20 cellular contexts compared by ENCODE assay signal in genomic region chr2:215808194-215808593, GRCh38.
"Had no signal": no experiment of that assay in that cellular context is flagged by ENCODE, and none has a peak within 500 bp of the region (broad histone marks: within the 10 kb centered on the region; RNA-seq: fewer than 3 reads in every experiment).

No MANE protein-coding gene starts in this region.

- H3K4me1 ChIP-seq: adrenal gland, SJCRH30 had no signal

- H3K27ac ChIP-seq: adrenal gland, RWPE1, SJCRH30 had no signal

- H3K4me3 ChIP-seq: adrenal gland, SJCRH30 had no signal

- H3K9me3 ChIP-seq: adrenal gland, SJCRH30 had no signal

- H3K36me3 ChIP-seq: adrenal gland, SJCRH30 had no signal

- ATAC-seq: activated CD4-positive, CD25-positive, alpha-beta regulatory T cell treated with anti-CD3 and anti-CD28 coated beads, Interleukin-2, amount 50 U/mL, for 24 hours; activated CD8-positive, alpha-beta T cell treated with anti-CD3 and anti-CD28 coated beads for 36 hours; activated T-cell treated with anti-CD3 and anti-CD28 coated beads, Interleukin-2, amount 50 U/mL, for 72 hours had no signal

- H3K27me3 ChIP-seq: adrenal gland, SJCRH30 had no signal

- DNase-seq: activated CD4-positive, alpha-beta T cell treated with anti-CD3 and anti-CD28 coated beads for 4 hours; activated CD8-positive, alpha-beta memory T cell treated with anti-CD3 and anti-CD28 coated beads, Interleukin-2, amount 50 U/mL, for 4 hours; activated CD8-positive, alpha-beta T cell treated with anti-CD3 and anti-CD28 coated beads for 36 hours; activated gamma-delta T cell treated with Interleukin-2 at 50 U/mL for 16 hours; activated naive CD4-positive, alpha-beta T cell treated with anti-CD3 and anti-CD28 coated beads, Interleukin-2, amount 10 ng/mL, durations not matched to agents 7 days and 5 days; activated naive CD8-positive, alpha-beta T cell treated with anti-CD3 and anti-CD28 coated beads for 36 hours; activated T-cell treated with anti-CD3 and anti-CD28 coated beads, Interleukin-2, amount 50 U/mL, for 72 hours; adrenal gland; anterior cingulate cortex; NCI-H1105 treated with DMSO at 0.1 percent for 48 hours; NCI-H1436 treated with DMSO at 0.1 percent for 48 hours; NCI-H187; NCI-H2081; NCI-H446; NCI-H524; Right ventricle myocardium superior; SJCRH30; SW 1271 had no signal
